ENCODE assay signal across 14 cellular contexts in the genomic region with DNA sequence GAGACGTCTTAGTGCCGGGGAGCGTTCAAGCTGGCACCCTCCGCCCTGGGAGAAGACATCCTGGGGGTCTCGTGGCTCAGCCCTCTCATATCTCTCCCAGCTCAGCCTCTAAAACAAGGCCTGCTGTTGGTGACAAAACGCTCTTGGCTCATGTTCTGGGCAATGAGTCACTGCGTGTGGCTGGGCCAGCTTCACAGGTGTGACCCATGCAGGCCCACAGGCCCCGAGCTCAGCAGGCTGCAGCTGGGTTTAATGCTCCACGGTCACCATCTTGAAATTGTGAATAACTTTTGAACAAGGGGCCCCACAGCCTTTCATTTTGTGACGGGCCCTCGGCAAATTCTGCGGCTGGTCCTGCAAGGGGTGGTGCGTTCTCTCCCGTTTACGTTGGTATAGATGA. TPM values are rescaled to one million over a fixed set of nuclear protein-coding genes. Genes with fewer than 3 reads are reported as not detected.
DNase-seq lines count a peak whose midpoint lies in the region; ATAC-seq, FAIRE-seq and TF ChIP-seq lines count a peak whose summit lies in the region.
"Had no signal": no experiment of that assay in that cellular context is flagged by ENCODE, and none has a peak within 500 bp of the region (broad histone marks: within the 10 kb centered on the region; RNA-seq: fewer than 3 reads in every experiment).

No MANE protein-coding gene starts in this region.

- H2AK5ac ChIP-seq in H1 (ENCODE audit: low read depth, low read length): no peak overlapping the region

- H3K27ac ChIP-seq in H1 (ENCODE audit: low read depth, low read length): peak overlapping the region; percentile 11; the same call in 1 of the 2 replicates
- no peak overlapping the region for H3K27ac ChIP-seq in gastroesophageal sphincter
- H3K27ac ChIP-seq in spleen: no peak overlapping the region
- H3K27ac ChIP-seq: BLaER1 had no signal

- no peak for TF ChIP-seq POLR2A in H1 (IDR thresholded peaks at IDR 0.05; ENCODE audit: control extremely low read depth in 1 of 2, low read depth in 2 of 2, low read length in 2 of 2)
- TF ChIP-seq POLR2A in gastroesophageal sphincter (IDR thresholded peaks at IDR 0.05): no peak
- no peak for TF ChIP-seq POLR2A in spleen (IDR thresholded peaks at IDR 0.05)

- H4K5ac ChIP-seq in H1 (ENCODE audit: insufficient read length, low read depth, low read length): peak overlapping the region; percentile 18

- H2BK5ac ChIP-seq in H1 (ENCODE audit: low read depth, low read length): peak overlapping the region; percentile 26; the same call in 1 of the 2 replicates

- H3K4me1 Mint-ChIP-seq in neural crest cell: peaks cover 8% of the 10 kb centered on the region
- H3K4me1 Mint-ChIP-seq: activated CD4-positive, alpha-beta T cell treated with anti-CD3 and anti-CD28 coated beads, Interleukin-2, amount 10 ng/mL, durations not matched to agents 24 days and 14 days; central memory CD8-positive, alpha-beta T cell; naive thymus-derived CD8-positive, alpha-beta T cell had no signal

- peak overlapping the region; percentile 31 to 63; a peak in 3 of 4 replicates for H3K4me2 ChIP-seq in H1 (ENCODE audit: insufficient read depth in 1 of 2, low read depth in 2 of 2, low read length in 2 of 2)
- H3K4me2 ChIP-seq: BLaER1 had no signal

- FAIRE-seq in H1 (lab: Jason Lieb, UNC): no peak

- no peak overlapping the region; a peak in 1 of 7 replicates for H3K9ac ChIP-seq in H1 (replicated peaks in 1 of 4; ENCODE audit: extremely low read depth in 1 of 4, low read depth in 3 of 4, low read length in 3 of 4)
- H3K9ac ChIP-seq: BLaER1 had no signal

- peak overlapping the region; percentile 78 for H3K18ac ChIP-seq in H1 (ENCODE audit: extremely low read depth, low read length)

- H4K20me1 ChIP-seq in H1 (replicated peaks in 1 of 2; ENCODE audit: control insufficient read depth in 1 of 2, insufficient read depth in 2 of 2, low read length in 2 of 2): no peaks in the 10 kb centered on the region
- H4K20me1 ChIP-seq: BLaER1 had no signal

- H3K36me3 ChIP-seq in MG63: no peaks in the 10 kb centered on the region
- H3K36me3 ChIP-seq in H1 (ENCODE audit: control insufficient read depth in 2 of 4, insufficient read depth in 4 of 4, low read length in 3 of 4): no peaks in the 10 kb centered on the region
- peaks cover 0 to 11% of the 10 kb centered on the region in 2 donors for H3K36me3 ChIP-seq in gastroesophageal sphincter
- peaks cover 0 to 11% (median 0%) of the 10 kb centered on the region in 6 donors for H3K36me3 ChIP-seq in spleen

- no peak overlapping the region for H3K23ac ChIP-seq in H1 (ENCODE audit: insufficient read length)

- H3K27ac Mint-ChIP-seq in neural crest cell (ENCODE audit: unreplicated experiment): peak overlapping the region; percentile 7
- H3K27ac Mint-ChIP-seq: activated CD4-positive, alpha-beta T cell treated with anti-CD3 and anti-CD28 coated beads, Interleukin-2, amount 10 ng/mL, durations not matched to agents 24 days and 14 days; naive thymus-derived CD8-positive, alpha-beta T cell had no signal

- DNase-seq in COLO668 (lab: John Stamatoyannopoulos, UW; ENCODE audit: unreplicated experiment) (peak; percentile 2), MG63 (peak; percentile 39), H1 (ENCODE audit: low read depth in 1 of 2, low spot score in 2 of 2) (no peak), neural crest cell (ENCODE audit: low read depth, low spot score) (no peak), spleen (no peak)
- DNase-seq: activated CD4-positive, alpha-beta T cell treated with anti-CD3 and anti-CD28 coated beads, Interleukin-2, amount 10 ng/mL, durations not matched to agents 24 days and 14 days; GF-D8; naive thymus-derived CD8-positive, alpha-beta T cell; NCI-H1417 treated with DMSO at 0.1 percent for 48 hours had no signal

- 0 out of 2 replicates have a peak overlapping the region, but pooled peaks have one; percentile 51 for H2BK20ac ChIP-seq in H1 (ENCODE audit: low read length)

- H3K9me3 ChIP-seq in MG63: no peaks in the 10 kb centered on the region
- H3K9me3 ChIP-seq in H1 (ENCODE audit: insufficient read depth in 2 of 2, low read depth in 1 of 2, low read length in 1 of 2): no peaks in the 10 kb centered on the region
- H3K9me3 ChIP-seq in gastroesophageal sphincter: no peaks in the 10 kb centered on the region
- H3K9me3 ChIP-seq in spleen: no peaks in the 10 kb centered on the region
- H3K9me3 ChIP-seq: BLaER1 had no signal

- no peak overlapping the region for H4K91ac ChIP-seq in H1 (replicated peaks; ENCODE audit: insufficient read length, low read length)

- H3K23me2 ChIP-seq in H1 (ENCODE audit: low read depth, low read length): no peaks in the 10 kb centered on the region; the same call in 1 of the 2 replicates

- POLR2A ChIA-PET in H1 (lab: Charles Lee; ENCODE audit: partially characterized antibody): interaction anchor here (1.1 to 10.0 kb wide), 10 partner anchors 9 to 90 kb away, joined by 3 to 103 read pairs (median 6); a partner anchor contains a TSS

- H2BK12ac ChIP-seq in H1 (ENCODE audit: low read depth, low read length): 0 out of 2 replicates have a peak overlapping the region, but pooled peaks have one; percentile 12

- H3K4me3 Mint-ChIP-seq in neural crest cell: no peak overlapping the region
- H3K4me3 Mint-ChIP-seq: activated CD4-positive, alpha-beta T cell treated with anti-CD3 and anti-CD28 coated beads, Interleukin-2, amount 10 ng/mL, durations not matched to agents 24 days and 14 days; central memory CD8-positive, alpha-beta T cell; naive thymus-derived CD8-positive, alpha-beta T cell had no signal

- no peak overlapping the region for H3K4me3 ChIP-seq in MG63
- H3K4me3 ChIP-seq in H1 (ENCODE audit: extremely low read depth in 1 of 4, insufficient read depth in 2 of 4, low read depth in 3 of 4, low read length in 4 of 4): peak overlapping the region in 1 of 4 experiments; percentile 31; a peak in 1 of 8 replicates
- no peak overlapping the region for H3K4me3 ChIP-seq in gastroesophageal sphincter
- H3K4me3 ChIP-seq in spleen: no peak overlapping the region
- H3K4me3 ChIP-seq: BLaER1 had no signal

- TF ChIP-seq EP300 in H1 (IDR thresholded peaks at IDR 0.05; ENCODE audit: borderline replicate concordance in 1 of 2, low read depth in 2 of 2, low read length in 2 of 2): no peak
- TF ChIP-seq EP300 in gastroesophageal sphincter (IDR thresholded peaks at IDR 0.05): no peak

- H3K27me3 Mint-ChIP-seq in neural crest cell (ENCODE audit: low read depth): peaks cover 4% of the 10 kb centered on the region

- H3K56ac ChIP-seq in H1 (replicated peaks; ENCODE audit: insufficient read length, low read depth, low read length): no peak overlapping the region

- H3K4me1 ChIP-seq in H1 (replicated peaks in 1 of 4; ENCODE audit: control insufficient read depth in 3 of 4, insufficient read depth in 4 of 4, low read length in 3 of 4): peaks cover 0 to 15% (median 12%) of the 10 kb centered on the region in 4 experiments; a peak in 6 of 7 replicates
- H3K4me1 ChIP-seq in gastroesophageal sphincter: no peaks in the 10 kb centered on the region
- H3K4me1 ChIP-seq in spleen: no peaks in the 10 kb centered on the region

- no peaks in the 10 kb centered on the region for H3K27me3 ChIP-seq in MG63
- no peaks in the 10 kb centered on the region for H3K27me3 ChIP-seq in H1 (replicated peaks in 1 of 4; ENCODE audit: control insufficient read depth in 3 of 4, extremely low read depth in 1 of 4, insufficient read depth in 3 of 4, low read length in 3 of 4)
- peaks cover 32% of the 10 kb centered on the region for H3K27me3 ChIP-seq in gastroesophageal sphincter
- peaks cover 0 to 13% (median 0%) of the 10 kb centered on the region in 7 donors for H3K27me3 ChIP-seq in spleen (replicated peaks in 1 of 7)
- H3K27me3 ChIP-seq: BLaER1 had no signal

- no peak for TF ChIP-seq RAD21 in H1 (IDR thresholded peaks at IDR 0.05 in 1 of 2, conservative IDR thresholded peaks at IDR 0.05 in 1 of 2; ENCODE audit: low read depth in 2 of 2, low read length in 2 of 2)

- H3K4ac ChIP-seq in H1 (replicated peaks; ENCODE audit: insufficient read length, low read depth, low read length): no peak overlapping the region

- no peak overlapping the region for H2BK120ac ChIP-seq in H1 (replicated peaks; ENCODE audit: low read depth, low read length)

- peak overlapping the region; percentile 45; the same call in 1 of the 2 replicates for H4K8ac ChIP-seq in H1 (ENCODE audit: extremely low read depth, insufficient read depth, low read length)

- no peaks in the 10 kb centered on the region for H3K36me3 Mint-ChIP-seq in neural crest cell (ENCODE audit: low read depth)
- H3K36me3 Mint-ChIP-seq: naive thymus-derived CD8-positive, alpha-beta T cell had no signal

- 82% methylated on average over 15 of the region's 15 CpGs; no CpG with 5 or more reads in 1 of the 2 experiments for WGBS in H1 (ENCODE audit: extremely low coverage in 1 of 2, insufficient coverage in 1 of 2, insufficient read length in 1 of 2, insufficient replicate concordance in 2 of 2, low coverage in 1 of 2, low lambda C conversion rate in 2 of 2, missing lambda C conversion rate in 1 of 2), 2 experiments
- WGBS in gastroesophageal sphincter (ENCODE audit: low coverage in 1 of 2), 2 donors: 63 to 72% methylated on average over 8 to 10 of the region's 15 CpGs
- 85 to 97% (median 88%) methylated on average over 13 to 15 of the region's 15 CpGs for WGBS in spleen, 5 donors

- H2AFZ ChIP-seq in H1 (ENCODE audit: low read length): 0 out of 2 replicates have a peak overlapping the region, but pooled peaks have one; percentile 3

- ATAC-seq in gastroesophageal sphincter (no peak), HG03354 (IDR thresholded peaks at IDR 0.05; ENCODE audit: poor library complexity, severe bottlenecking, unreplicated experiment) (no peak), GM18520 (IDR thresholded peaks at IDR 0.05; ENCODE audit: unreplicated experiment) (no peak)
- ATAC-seq: naive thymus-derived CD8-positive, alpha-beta T cell had no signal

- CTCF ChIA-PET in H1 (lab: Charles Lee; ENCODE audit: partially characterized antibody): interaction anchor here (1.0 to 4.4 kb wide), 22 partner anchors 9 to 153 kb away, joined by 3 to 43 read pairs (median 6); a partner anchor contains a TSS

- intact Hi-C loops in spleen (cut with DNase I; ENCODE audit: low total_unique reads): no loop called here

- no peak overlapping the region for H2BK15ac ChIP-seq in H1 (ENCODE audit: low read length)

- H3K14ac ChIP-seq in H1 (ENCODE audit: insufficient read length): no peak overlapping the region

- no peaks in the 10 kb centered on the region for H3K9me3 Mint-ChIP-seq in neural crest cell
- H3K9me3 Mint-ChIP-seq: activated CD4-positive, alpha-beta T cell treated with anti-CD3 and anti-CD28 coated beads, Interleukin-2, amount 10 ng/mL, durations not matched to agents 24 days and 14 days; central memory CD8-positive, alpha-beta T cell; naive thymus-derived CD8-positive, alpha-beta T cell had no signal

- no peak for TF ChIP-seq CTCF in H1 (IDR thresholded peaks at IDR 0.05; ENCODE audit: control extremely low read depth in 1 of 3, insufficient read depth in 1 of 3, low read depth in 1 of 3, low read length in 3 of 3)
- TF ChIP-seq CTCF in neural crest cell (conservative IDR thresholded peaks at IDR 0.05): no peak
- no peak for TF ChIP-seq CTCF in gastroesophageal sphincter (IDR thresholded peaks at IDR 0.05)
- TF ChIP-seq CTCF in spleen (IDR thresholded peaks at IDR 0.05 in 8 of 11, conservative IDR thresholded peaks at IDR 0.05 in 3 of 11): no peak

- no peaks in the 10 kb centered on the region for H3K79me2 ChIP-seq in H1 (ENCODE audit: control insufficient read depth in 1 of 2, insufficient read depth in 2 of 2, low read length in 2 of 2)

- no peaks in the 10 kb centered on the region for H3K79me1 ChIP-seq in H1 (ENCODE audit: low read depth, low read length)

RNA-seq across cellular contexts. Expression of a gene that starts 22.4 kb away (rescaled TPM):
- total RNA-seq in MG63 (2014; rRNA removed; shearing (Covaris generic); ENCODE audit: low replicate concordance): 22.0 and 23.6 TPM in 2 replicates
- total RNA-seq in H1 (2021; fragmentation: NEBNext Ultra II Directional; extraction: Animal tissue kit (Norgen Biotek cat#: 25700)): 25.3 and 30.0 TPM in 2 replicates
- 14.8 and 32.7 TPM in 2 replicates for polyA plus RNA-seq in H1 (2011; rRNA removed)
- 24.0 TPM for polyA plus RNA-seq in H1 (2011; cell fraction: cytosol; rRNA removed)
- polyA plus RNA-seq in H1 (2011; cell fraction: nucleus; rRNA removed): 151 TPM
- 20.2 to 49.6 TPM (median 37.7 TPM) in 4 replicates for polyA plus RNA-seq in H1 (2012, experiment 1 of 2)
- polyA plus RNA-seq in H1 (2012, experiment 2 of 2): 24.4 TPM
- 45.2 TPM for polyA plus RNA-seq in H1 (2013, experiment 1 of 2)
- 38.1 TPM for polyA plus RNA-seq in H1 (2013, experiment 2 of 2)
- polyA minus RNA-seq in H1 (2011; rRNA and poly(A)+ RNA removed): 5.0 and 7.6 TPM in 2 replicates
- 17.7 TPM for polyA minus RNA-seq in H1 (2011; cell fraction: cytosol; rRNA and poly(A)+ RNA removed)
- polyA minus RNA-seq in H1 (2011; cell fraction: nucleus; rRNA and poly(A)+ RNA removed): 25.7 TPM
- 36.2 and 38.4 TPM in 2 replicates for total RNA-seq in neural crest cell
- total RNA-seq in gastroesophageal sphincter: 10 to 100 TPM; 35.6 to 73.2 (median 47.4) TPM
- total RNA-seq in spleen: 100 to 1,000 TPM in 5 of 7 donors, 10 to 100 TPM in 2; 53.6 to 166 (median 133) TPM
- 10 to 100 TPM; 22.7 to 53.8 (median 34.3) TPM for polyA plus RNA-seq in spleen

RNA-seq across cellular contexts. Expression of a gene that starts 23.1 kb away (rescaled TPM):
- total RNA-seq in MG63 (2014; rRNA removed; shearing (Covaris generic); ENCODE audit: low replicate concordance): 215 and 235 TPM in 2 replicates
- 146 and 155 TPM in 2 replicates for total RNA-seq in H1 (2021; fragmentation: NEBNext Ultra II Directional; extraction: Animal tissue kit (Norgen Biotek cat#: 25700))
- polyA plus RNA-seq in H1 (2011; rRNA removed): 99.1 and 142 TPM in 2 replicates
- polyA plus RNA-seq in H1 (2011; cell fraction: cytosol; rRNA removed): 140 TPM
- 77.5 TPM for polyA plus RNA-seq in H1 (2011; cell fraction: nucleus; rRNA removed)
- 156 to 184 TPM (median 166 TPM) in 4 replicates for polyA plus RNA-seq in H1 (2012, experiment 1 of 2)
- 48.6 TPM for polyA plus RNA-seq in H1 (2012, experiment 2 of 2)
- polyA plus RNA-seq in H1 (2013, experiment 1 of 2): 81.9 TPM
- 84.3 TPM for polyA plus RNA-seq in H1 (2013, experiment 2 of 2)
- 108 and 113 TPM in 2 replicates for polyA minus RNA-seq in H1 (2011; rRNA and poly(A)+ RNA removed)
- polyA minus RNA-seq in H1 (2011; cell fraction: cytosol; rRNA and poly(A)+ RNA removed): 61.2 TPM
- 42.7 TPM for polyA minus RNA-seq in H1 (2011; cell fraction: nucleus; rRNA and poly(A)+ RNA removed)
- total RNA-seq in neural crest cell: 135 and 141 TPM in 2 replicates
- 10 to 100 TPM; 37.9 to 61.6 (median 49.0) TPM for total RNA-seq in gastroesophageal sphincter
- total RNA-seq in spleen: 10 to 100 TPM; 51.1 to 79.5 (median 67.7) TPM
- 10 to 100 TPM; 37.3 to 61.5 (median 57.5) TPM for polyA plus RNA-seq in spleen

RNA-seq across cellular contexts. Expression of a gene that starts 46.0 kb away (rescaled TPM):
- total RNA-seq in MG63 (2014; rRNA removed; shearing (Covaris generic); ENCODE audit: low replicate concordance): 0.10 TPM in 1 of 2 replicates, not detected in the other
- not detected in 2 replicates for total RNA-seq in H1 (2021; fragmentation: NEBNext Ultra II Directional; extraction: Animal tissue kit (Norgen Biotek cat#: 25700))
- polyA plus RNA-seq in H1 (2011; rRNA removed) (0.08 and 0.16 TPM in 2 replicates), spleen (1 to 10 TPM in 2 of 3 donors, under 1 TPM in 1; 0.63 to 2.4 (median 1.4) TPM)
- 0.22 TPM for polyA plus RNA-seq in H1 (2011; cell fraction: cytosol; rRNA removed)
- polyA plus RNA-seq in H1 (2011; cell fraction: nucleus; rRNA removed): 0.50 TPM
- 0.28 to 0.57 TPM (median 0.48 TPM) in 4 replicates for polyA plus RNA-seq in H1 (2012, experiment 1 of 2)
- polyA plus RNA-seq in H1 (2012, experiment 2 of 2): 0.24 TPM
- polyA plus RNA-seq in H1 (2013, experiment 1 of 2): 0.02 TPM
- polyA plus RNA-seq in H1 (2013, experiment 2 of 2): 0.06 TPM
- polyA minus RNA-seq in H1 (2011; rRNA and poly(A)+ RNA removed): 0.20 and 1.1 TPM in 2 replicates
- polyA minus RNA-seq in H1 (2011; cell fraction: cytosol; rRNA and poly(A)+ RNA removed): 1.8 TPM
- 0.50 TPM for polyA minus RNA-seq in H1 (2011; cell fraction: nucleus; rRNA and poly(A)+ RNA removed)
- total RNA-seq in neural crest cell (1.3 and 1.7 TPM in 2 replicates), gastroesophageal sphincter (under 1 TPM in 2 of 4 donors, not detected in 2; 0.78 to 0.81 TPM), spleen (1 to 10 TPM in 6 of 7 donors, under 1 TPM in 1; 0.68 to 4.8 (median 1.3) TPM)
- total RNA-seq: activated CD4-positive, alpha-beta T cell treated with anti-CD3 and anti-CD28 coated beads, Interleukin-2, amount 10 ng/mL, durations not matched to agents 24 days and 14 days; naive thymus-derived CD8-positive, alpha-beta T cell had no signal
- polyA plus RNA-seq: naive thymus-derived CD8-positive, alpha-beta T cell had no signal

Comparison
In these comparisons a context has a peak if more than half of its experiments do, and no peak if none do; other contexts are left out.
1. DNase-seq: peak in COLO668 (single experiment) and MG63 (single experiment); none in H1 (0 of 2), neural crest cell (single experiment) and spleen (single experiment).